ENCODE assay signal across 28 cellular contexts in the genomic region with DNA sequence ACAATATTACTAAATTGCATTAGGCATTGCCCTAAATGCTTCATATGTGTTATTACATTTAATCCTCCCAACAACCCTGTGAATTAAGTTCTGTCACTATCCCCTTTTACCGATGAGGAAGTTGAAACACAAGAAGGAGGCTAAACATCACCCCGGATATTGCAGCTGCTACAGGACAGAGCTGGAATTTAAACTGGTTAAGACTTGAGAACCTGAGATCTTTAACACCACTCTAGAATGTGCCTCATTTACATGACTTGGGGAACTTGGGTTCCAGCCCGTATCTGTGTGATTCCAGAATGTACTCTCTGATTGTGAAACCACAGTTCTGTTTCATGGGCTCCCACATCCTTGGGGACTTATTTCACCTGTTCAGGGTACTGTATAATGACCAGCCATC.
"Had no signal": no experiment of that assay in that cellular context is flagged by ENCODE, and none has a peak within 500 bp of the region (broad histone marks: within the 10 kb centered on the region; RNA-seq: fewer than 3 reads in every experiment).

No MANE protein-coding gene starts in this region.

- H3K27me3 ChIP-seq: dorsolateral prefrontal cortex, left lung, right lobe of liver, uterus had no signal

- H3K36me3 Mint-ChIP-seq: activated naive CD8-positive, alpha-beta T cell; brain; natural killer cell treated with Interleukin-12 subunit alpha and Interleukin-12 subunit beta and Interleukin-15 and Interleukin-18, amount 100 ng/mL, for 72 hours; stimulated activated memory B cell treated with anti-CD40 and anti-IgM and Interleukin-4, amounts not matched to agents 10 μg/mL and 1 μg/mL and 100 μg/mL, for 72 hours; type B pancreatic cell had no signal

- DNase-seq: activated B cell treated with CpG ODN at 0.5 μM for 24 hours; activated CD8-positive, alpha-beta T cell treated with anti-CD3 and anti-CD28 coated beads, Interleukin-2, amount 10 ng/mL, durations not matched to agents 7 days and 5 days; activated naive CD4-positive, alpha-beta T cell; activated T-cell treated with anti-CD3 and anti-CD28 coated beads for 4 hours; activated T-cell treated with anti-CD3 and anti-CD28 coated beads, Interleukin-2, amount 50 U/mL, for 72 hours; aorta; dorsolateral prefrontal cortex; effector memory CD4-positive, alpha-beta T cell; head of caudate nucleus; hippocampal formation; left lung; lower lobe of right lung; mesenchymal stem cell; stimulated activated CD4-positive, alpha-beta T cell treated with anti-CD3 and anti-CD28 coated beads, Interleukin-1b, Interleukin-23, amount 100 ng/mL, for 48 hours; stimulated activated CD4-positive, alpha-beta T cell treated with anti-CD3 and anti-CD28 coated beads, Interleukin-4, amount 100 ng/mL, for 4 hours; stimulated activated CD8-positive, alpha-beta memory T cell treated with anti-CD3 and anti-CD28 coated beads, Interleukin-4, amount 100 ng/mL, for 48 hours; stimulated activated naive CD8-positive, alpha-beta T cell treated with anti-CD3 and anti-CD28 coated beads, Interleukin-15, amount 100 ng/mL, for 72 hours; substantia nigra; T-helper 2 cell; uterus had no signal

- H3K9me3 ChIP-seq: left lung, lower lobe of right lung, right lobe of liver, uterus had no signal

- H3K27ac ChIP-seq: coronary artery, left lung, lower lobe of right lung, skin epidermis, uterus had no signal

- H3K9me3 Mint-ChIP-seq: activated B cell treated with CpG ODN at 0.5 μM for 24 hours, brain, type B pancreatic cell had no signal

- H3K4me1 Mint-ChIP-seq: activated B cell treated with CpG ODN at 0.5 μM for 24 hours; stimulated activated memory B cell treated with anti-CD40 and anti-IgM and Interleukin-4, amounts not matched to agents 10 μg/mL and 1 μg/mL and 100 μg/mL, for 72 hours; stimulated activated naive CD8-positive, alpha-beta T cell treated with anti-CD3 and anti-CD28 coated beads, Interleukin-15, amount 100 ng/mL, for 72 hours had no signal

- H3K36me3 ChIP-seq: left lung, lower lobe of right lung, right lobe of liver, uterus had no signal

- ATAC-seq: activated CD8-positive, alpha-beta T cell treated with anti-CD3 and anti-CD28 coated beads, Interleukin-2, amount 10 ng/mL, durations not matched to agents 7 days and 5 days; activated T-cell treated with anti-CD3 and anti-CD28 coated beads, Interleukin-2, amount 50 U/mL, for 72 hours; left lung; lower lobe of right lung; natural killer cell treated with Interleukin-12 subunit alpha and Interleukin-12 subunit beta and Interleukin-15 and Interleukin-18, amount 100 ng/mL, for 72 hours; stimulated activated memory B cell treated with anti-CD40 and anti-IgM and Interleukin-4, amounts not matched to agents 10 μg/mL and 1 μg/mL and 100 μg/mL, for 72 hours; stimulated activated naive CD8-positive, alpha-beta T cell treated with anti-CD3 and anti-CD28 coated beads, Interleukin-15, amount 100 ng/mL, for 72 hours had no signal

- H3K4me3 ChIP-seq: coronary artery, dorsolateral prefrontal cortex, left lung, lower lobe of right lung, right lobe of liver, skin epidermis, uterus had no signal

- H3K4me3 Mint-ChIP-seq: activated B cell treated with CpG ODN at 0.5 μM for 24 hours; activated CD8-positive, alpha-beta T cell treated with anti-CD3 and anti-CD28 coated beads, Interleukin-2, amount 10 ng/mL, durations not matched to agents 7 days and 5 days; activated naive CD8-positive, alpha-beta T cell; activated T-cell treated with anti-CD3 and anti-CD28 coated beads, Interleukin-2, amount 50 U/mL, for 72 hours; brain; natural killer cell treated with Interleukin-12 subunit alpha and Interleukin-12 subunit beta and Interleukin-15 and Interleukin-18, amount 100 ng/mL, for 72 hours; stimulated activated memory B cell treated with anti-CD40 and anti-IgM and Interleukin-4, amounts not matched to agents 10 μg/mL and 1 μg/mL and 100 μg/mL, for 72 hours; stimulated activated naive CD8-positive, alpha-beta T cell treated with anti-CD3 and anti-CD28 coated beads, Interleukin-15, amount 100 ng/mL, for 72 hours; type B pancreatic cell had no signal

- H3K27me3 Mint-ChIP-seq: activated B cell treated with CpG ODN at 0.5 μM for 24 hours; brain; natural killer cell treated with Interleukin-12 subunit alpha and Interleukin-12 subunit beta and Interleukin-15 and Interleukin-18, amount 100 ng/mL, for 72 hours; stimulated activated memory B cell treated with anti-CD40 and anti-IgM and Interleukin-4, amounts not matched to agents 10 μg/mL and 1 μg/mL and 100 μg/mL, for 72 hours; stimulated activated naive CD8-positive, alpha-beta T cell treated with anti-CD3 and anti-CD28 coated beads, Interleukin-15, amount 100 ng/mL, for 72 hours; type B pancreatic cell had no signal

- H3K4me1 ChIP-seq: left lung, lower lobe of right lung, uterus had no signal

- H3K27ac Mint-ChIP-seq: activated B cell treated with CpG ODN at 0.5 μM for 24 hours; activated CD8-positive, alpha-beta T cell treated with anti-CD3 and anti-CD28 coated beads, Interleukin-2, amount 10 ng/mL, durations not matched to agents 7 days and 5 days; activated naive CD8-positive, alpha-beta T cell; activated T-cell treated with anti-CD3 and anti-CD28 coated beads, Interleukin-2, amount 50 U/mL, for 72 hours; brain; natural killer cell treated with Interleukin-12 subunit alpha and Interleukin-12 subunit beta and Interleukin-15 and Interleukin-18, amount 100 ng/mL, for 72 hours; stimulated activated memory B cell treated with anti-CD40 and anti-IgM and Interleukin-4, amounts not matched to agents 10 μg/mL and 1 μg/mL and 100 μg/mL, for 72 hours; stimulated activated naive CD8-positive, alpha-beta T cell treated with anti-CD3 and anti-CD28 coated beads, Interleukin-15, amount 100 ng/mL, for 72 hours; type B pancreatic cell had no signal
